ENCODE assay signal across 1 cellular context in the genomic region with DNA sequence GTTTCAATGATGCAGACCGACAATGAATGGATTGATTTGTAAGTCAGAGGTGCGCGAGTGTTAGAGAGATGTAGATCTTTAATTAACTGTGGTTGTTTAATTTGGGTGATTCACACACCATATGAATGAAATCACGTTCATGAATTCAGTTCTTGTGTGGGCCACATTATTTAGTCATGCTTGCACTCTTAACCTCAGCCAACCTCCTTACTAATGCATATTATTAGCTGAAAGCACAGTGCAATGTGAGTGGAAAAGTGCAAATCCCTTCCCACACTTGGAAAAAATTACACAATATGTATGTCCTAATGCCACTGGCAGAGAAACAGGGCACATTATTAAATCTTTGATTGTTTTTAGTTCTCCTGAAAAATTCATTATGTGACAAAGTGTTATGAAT.
TF ChIP-seq lines count a peak whose summit lies in the region.

No MANE protein-coding gene starts in this region.

TF ChIP-seq in IMR-90, 13 proteins besides CTCF, POLR2A, EP300 and RAD21:
- TF ChIP-seq, protein P1, sequence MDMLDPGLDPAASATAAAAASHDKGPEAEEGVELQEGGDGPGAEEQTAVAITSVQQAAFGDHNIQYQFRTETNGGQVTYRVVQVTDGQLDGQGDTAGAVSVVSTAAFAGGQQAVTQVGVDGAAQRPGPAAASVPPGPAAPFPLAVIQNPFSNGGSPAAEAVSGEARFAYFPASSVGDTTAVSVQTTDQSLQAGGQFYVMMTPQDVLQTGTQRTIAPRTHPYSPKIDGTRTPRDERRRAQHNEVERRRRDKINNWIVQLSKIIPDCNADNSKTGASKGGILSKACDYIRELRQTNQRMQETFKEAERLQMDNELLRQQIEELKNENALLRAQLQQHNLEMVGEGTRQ (IDR thresholded peaks at IDR 0.05; ENCODE audit: low read depth, low read length): no peak
- no peak for TF ChIP-seq SMC3 (IDR thresholded peaks at IDR 0.05; ENCODE audit: low read depth, low read length)
- no peak for TF ChIP-seq FOS (IDR thresholded peaks at IDR 0.05; ENCODE audit: low read depth, low read length)
- no peak for TF ChIP-seq RCOR1 (IDR thresholded peaks at IDR 0.05; ENCODE audit: insufficient replicate concordance, low read length)
- no peak for TF ChIP-seq MAZ (IDR thresholded peaks at IDR 0.05; ENCODE audit: borderline replicate concordance, low read depth, low read length)
- no peak for TF ChIP-seq NFE2L2 (IDR thresholded peaks at IDR 0.05; ENCODE audit: low read depth, low read length)
- no peak for TF ChIP-seq CHD1 (IDR thresholded peaks at IDR 0.05; ENCODE audit: low read depth, low read length)
- TF ChIP-seq RFX5 (IDR thresholded peaks at IDR 0.05; ENCODE audit: low read depth, low read length): no peak
- peak; percentile 87 for TF ChIP-seq BHLHE40 (IDR thresholded peaks at IDR 0.05; ENCODE audit: low read depth, low read length)
- TF ChIP-seq ELK1 (IDR thresholded peaks at IDR 0.05; ENCODE audit: borderline replicate concordance, low read depth, low read length): no peak
- TF ChIP-seq CEBPB (IDR thresholded peaks at IDR 0.05; ENCODE audit: low read depth, low read length): peak; percentile 73
- TF ChIP-seq MXI1 (IDR thresholded peaks at IDR 0.05; ENCODE audit: borderline replicate concordance, low read depth, low read length): no peak
- TF ChIP-seq MAFK (IDR thresholded peaks at IDR 0.05; ENCODE audit: low read depth, low read length): no peak
